18 cellular contexts compared by ENCODE assay signal in the genomic region with DNA sequence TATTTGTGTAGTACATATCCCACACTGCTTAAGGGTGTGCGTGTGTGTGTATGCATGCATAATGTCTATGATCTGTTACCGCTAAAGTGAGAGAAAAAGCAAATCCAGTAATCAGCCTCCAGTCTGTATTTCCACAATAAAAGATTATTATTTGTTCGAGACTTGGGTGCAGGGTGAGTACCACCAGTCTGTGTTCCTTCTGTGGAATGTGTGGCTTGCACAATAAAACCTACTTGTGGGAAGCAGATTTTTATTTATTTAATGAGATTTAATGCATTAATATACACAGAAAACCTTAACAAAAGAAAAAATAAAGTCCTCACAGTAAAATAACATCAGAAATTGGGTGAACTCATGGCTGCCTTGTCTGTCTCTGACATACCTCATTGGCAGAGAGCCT.
"Had no signal": no experiment of that assay in that cellular context is flagged by ENCODE, and none has a peak within 500 bp of the region (broad histone marks: within the 10 kb centered on the region; RNA-seq: fewer than 3 reads in every experiment).

No MANE protein-coding gene starts in this region.

- H3K4me3 ChIP-seq: ascending aorta, cardiac muscle cell, dorsolateral prefrontal cortex, lower lobe of right lung, ovary, thyroid gland, uterus had no signal

- ATAC-seq: lower lobe of right lung; stimulated activated memory B cell treated with anti-CD40 and anti-IgM and Interleukin-4, amounts not matched to agents 10 μg/mL and 1 μg/mL and 100 μg/mL, for 72 hours had no signal

- H3K4me1 ChIP-seq: lower lobe of right lung, uterus had no signal

- DNase-seq: activated CD4-positive, alpha-beta T cell treated with anti-CD3 and anti-CD28 coated beads for 1 hour; activated CD4-positive, alpha-beta T cell treated with anti-CD3 and anti-CD28 coated beads, Interleukin-2, amount 50 U/mL, for 4 hours; activated naive CD4-positive, alpha-beta T cell treated with Interleukin-2 at 50 U/mL for 16 hours; activated T-cell treated with anti-CD3 and anti-CD28 coated beads for 4 hours; dorsolateral prefrontal cortex; erythroblast; foreskin melanocyte; immature natural killer cell; lower lobe of right lung; ovary; retina; stimulated activated CD4-positive, alpha-beta T cell treated with anti-CD3 and anti-CD28 coated beads, Interleukin-2, amount 100 ng/mL, for 48 hours; T-helper 1 cell; thyroid gland; uterus had no signal

- H3K36me3 ChIP-seq: ascending aorta, cardiac muscle cell, lower lobe of right lung, ovary, thyroid gland, uterus had no signal

- H3K9me3 ChIP-seq: ascending aorta, lower lobe of right lung, ovary, thyroid gland, uterus had no signal

- H3K27ac ChIP-seq: ascending aorta, cardiac muscle cell, dorsolateral prefrontal cortex, lower lobe of right lung, ovary, thyroid gland, uterus had no signal

- H3K27me3 ChIP-seq: ascending aorta, cardiac muscle cell, dorsolateral prefrontal cortex, ovary, thyroid gland, uterus had no signal
